ENCODE assay signal across 8 cellular contexts in the genomic region with DNA sequence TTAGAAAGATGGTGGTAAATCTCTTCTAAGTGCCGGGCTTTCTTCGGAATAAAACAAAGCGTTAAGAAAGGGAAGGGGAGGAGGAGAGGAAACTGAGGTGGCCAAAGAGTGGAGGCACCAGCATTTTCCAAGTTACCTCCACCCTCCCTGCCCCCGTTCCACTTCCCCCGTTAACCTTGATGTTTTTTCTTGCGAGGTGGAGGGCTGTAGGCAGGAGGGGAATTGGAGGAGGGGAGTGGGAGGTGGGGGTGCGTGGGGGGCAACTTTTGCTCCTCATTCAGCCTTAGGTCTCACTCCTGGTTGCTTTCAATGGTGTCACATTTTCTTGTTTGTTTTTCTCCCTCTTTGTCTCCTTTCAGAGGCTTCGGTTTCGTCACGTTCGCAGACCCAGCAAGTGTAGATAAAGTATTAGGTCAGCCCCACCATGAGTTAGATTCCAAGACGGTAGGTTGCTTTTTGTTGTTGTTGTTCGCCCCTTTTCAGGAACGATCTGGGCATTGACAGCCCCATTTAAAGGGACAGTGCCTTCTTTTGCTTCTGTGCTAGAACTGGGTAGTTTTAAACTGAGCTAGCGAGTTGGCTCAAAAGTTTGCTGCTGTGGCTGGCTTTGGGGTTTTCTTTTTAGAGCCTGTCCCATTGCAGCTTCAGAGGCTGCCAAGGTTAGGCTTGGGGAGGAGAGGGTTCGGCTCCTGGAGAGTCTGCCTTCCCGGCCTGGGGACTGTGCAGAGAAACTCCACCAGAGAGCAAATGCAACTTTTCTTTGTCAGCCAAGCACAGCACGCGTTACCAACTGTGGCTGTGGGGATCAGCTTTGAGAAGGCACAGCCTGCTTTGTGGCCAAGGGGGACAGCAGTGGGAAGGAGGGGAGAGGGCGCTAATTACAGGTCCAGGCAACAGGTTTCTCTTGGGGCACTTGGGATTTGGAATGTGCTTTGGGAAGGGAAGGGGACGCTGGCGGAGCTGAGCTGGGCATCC. TPM values are rescaled to one million over a fixed set of nuclear protein-coding genes. Genes with fewer than 3 reads are reported as not detected.
DNase-seq lines count a peak whose midpoint lies in the region; ATAC-seq, FAIRE-seq and TF ChIP-seq lines count a peak whose summit lies in the region.

No MANE protein-coding gene starts in this region.

- no peaks in the 10 kb centered on the region for H3K36me3 ChIP-seq in testis (ENCODE audit: low read depth, missing control alignments)

- H3K4me1 ChIP-seq in testis: peaks cover 15% of the 10 kb centered on the region

- intact Hi-C loops in CD14-positive monocyte (cut with micrococcal nuclease) (no loop called here), testis (cut with DNase I; ENCODE audit: low total_unique reads) (no loop called here)

- no peak for TF ChIP-seq POLR2A in testis (IDR thresholded peaks at IDR 0.05)

- peak; percentile 64 for FAIRE-seq in HTR-8/SVneo (lab: Jason Lieb, UNC)

- ATAC-seq in GM21576 (IDR thresholded peaks at IDR 0.05; ENCODE audit: unreplicated experiment) (no peak), HG03196 (IDR thresholded peaks at IDR 0.05; ENCODE audit: unreplicated experiment) (no peak)

- H3K9me3 Mint-ChIP-seq in CD14-positive monocyte: no peaks in the 10 kb centered on the region

- H3K27me3 Mint-ChIP-seq in CD14-positive monocyte (ENCODE audit: low read depth in 3 of 3): peaks cover 6 to 24% (median 9%) of the 10 kb centered on the region in 3 donors

- H3K4me3 ChIP-seq in testis: peak overlapping the region; percentile 93 to 95

- DNase-seq in CD14-positive monocyte (ENCODE audit: low spot score): no peak
- no peak for DNase-seq in HTR-8/SVneo (ENCODE audit: insufficient read length, low spot score)
- peak; percentile 45 for DNase-seq in testis
- no peak for DNase-seq in epidermal melanocyte (ENCODE audit: insufficient read length, low spot score)

- H3K27me3 ChIP-seq in layer of hippocampus (ENCODE audit: control insufficient read depth, insufficient read depth, low read length) (no peaks in the 10 kb centered on the region), testis (no peaks in the 10 kb centered on the region)

- 8% methylated on average over 22 of the region's 22 CpGs for WGBS in testis, 2 donors

- peak overlapping the region; percentile 65 for H3K27ac ChIP-seq in angular gyrus (ENCODE audit: low read depth, low read length)
- peak overlapping the region; percentile 81 for H3K27ac ChIP-seq in layer of hippocampus (ENCODE audit: low read depth, low read length)
- H3K27ac ChIP-seq in testis: peak overlapping the region; percentile 94 to 99

- no peaks in the 10 kb centered on the region for H3K9me3 ChIP-seq in testis

- H3K27ac Mint-ChIP-seq in CD14-positive monocyte: peak overlapping the region in 4 of 7 donors; percentile 5 to 54 (median 12)

- TF ChIP-seq CTCF in CD14-positive monocyte (IDR thresholded peaks at IDR 0.05): no peak
- no peak for TF ChIP-seq CTCF in testis (IDR thresholded peaks at IDR 0.05)

- H3K4me3 Mint-ChIP-seq in CD14-positive monocyte: peak overlapping the region; percentile 87 to 99

- H3K36me3 Mint-ChIP-seq in CD14-positive monocyte: peaks cover 24 to 38% of the 10 kb centered on the region in 2 donors

- peaks cover 37% of the 10 kb centered on the region for H3K4me1 Mint-ChIP-seq in CD14-positive monocyte

RNA-seq across cellular contexts. Expression of a gene that starts 1.9 kb away (rescaled TPM):
- polyA plus RNA-seq in CD14-positive monocyte (under 1 TPM; 0.20 to 0.37 TPM), testis (ENCODE audit: insufficient read depth, low read depth, low replicate concordance) (46.5 TPM)
- total RNA-seq in testis: 100 to 1,000 TPM in 1 of 2 donors, 10 to 100 TPM in 1; 76.6 to 106 TPM

Comparison
In these comparisons a context has a peak if more than half of its experiments do, and no peak if none do; other contexts are left out.
1. RNA of a gene that starts 1.9 kb away (polyA plus RNA-seq): 46.5 TPM in testis (single experiment); 0.20 to 0.37 TPM in CD14-positive monocyte; every median in the first group is over 10 times any median in the second.
2. Peak in every context shown above with its lines, with median percentiles within 50 percentile points of each other: H3K27ac ChIP-seq.